10 cellular contexts compared by ENCODE assay signal in the genomic region with DNA sequence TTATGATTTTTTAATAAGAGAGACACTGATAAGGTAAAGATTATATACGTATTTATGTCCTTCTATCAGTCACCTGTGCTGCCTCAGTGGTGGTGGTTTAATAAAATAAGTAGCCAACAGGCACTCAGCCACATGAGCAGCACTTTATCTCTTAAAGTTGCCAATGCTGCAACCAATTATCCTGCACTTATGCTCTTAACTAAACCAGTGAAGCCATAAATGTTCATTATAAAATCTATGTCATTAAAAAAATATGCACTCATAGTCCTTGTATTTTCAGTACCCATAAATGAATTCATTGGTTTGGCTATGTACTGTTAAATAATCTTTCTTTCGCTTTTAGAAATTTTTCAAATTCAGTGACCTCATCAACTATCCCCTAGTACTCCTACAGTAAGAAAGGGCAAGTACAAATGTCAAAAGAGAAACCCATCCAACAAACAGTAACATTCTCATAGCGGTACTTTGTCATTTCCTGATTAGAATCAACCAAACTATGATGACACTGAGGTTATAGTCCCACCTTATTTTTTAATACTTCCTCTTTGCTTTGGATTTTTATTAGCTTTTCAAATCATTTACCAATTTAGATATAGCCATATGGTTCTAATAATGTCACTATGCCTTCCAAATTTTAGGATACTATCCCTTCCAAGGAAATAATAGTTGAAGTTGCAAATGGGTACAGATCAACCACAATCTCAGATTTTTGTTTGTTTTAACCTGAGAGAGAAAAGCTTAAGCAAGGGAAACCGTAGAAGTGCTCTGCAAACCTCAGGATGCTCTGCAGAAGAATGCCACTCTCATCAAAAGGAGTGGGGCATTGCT.
A peak's percentile ranks its signal among the peaks of the same experiment; 100 is the strongest.
DNase-seq lines count a peak whose midpoint lies in the region; ATAC-seq, FAIRE-seq and TF ChIP-seq lines count a peak whose summit lies in the region.
"Had no signal": no experiment of that assay in that cellular context is flagged by ENCODE, and none has a peak within 500 bp of the region (broad histone marks: within the 10 kb centered on the region; RNA-seq: fewer than 3 reads in every experiment).

No MANE protein-coding gene starts in this region.

- no peaks in the 10 kb centered on the region for H3K36me3 ChIP-seq in smooth muscle cell (ENCODE audit: low read depth)

- H3K27ac Mint-ChIP-seq in activated naive CD4-positive, alpha-beta T cell treated with anti-CD3 and anti-CD28 coated beads, Interleukin-2, amount 50 U/mL, for 72 hours = peak overlapping the region; percentile 30 to 66

- TF ChIP-seq CTCF in smooth muscle cell (IDR thresholded peaks at IDR 0.05; ENCODE audit: borderline replicate concordance, insufficient read depth, poor library complexity, severe bottlenecking) (no peak), D721Med (IDR thresholded peaks at IDR 0.05; ENCODE audit: insufficient read depth, missing control alignments) (no peak)

- 94% methylated on average over 4 of the region's 4 CpGs for WGBS in smooth muscle cell (ENCODE audit: low lambda C conversion rate)

- FAIRE-seq in D721Med (lab: Jason Lieb, UNC) = no peak
- FAIRE-seq: G401.6 had no signal

- peak; percentile 74 for ATAC-seq in GM19023 (IDR thresholded peaks at IDR 0.05; ENCODE audit: unreplicated experiment)
- ATAC-seq in HG03039 (IDR thresholded peaks at IDR 0.05; ENCODE audit: unreplicated experiment) = peak; percentile 81
- ATAC-seq in activated naive CD4-positive, alpha-beta T cell treated with anti-CD3 and anti-CD28 coated beads, Interleukin-2, amount 50 U/mL, for 72 hours = peak; percentile 88

- H3F3A ChIP-seq in smooth muscle cell (ENCODE audit: low read depth) = no peaks in the 10 kb centered on the region

- peaks cover 7% of the 10 kb centered on the region for H3K4me1 ChIP-seq in smooth muscle cell (ENCODE audit: low read depth)

- H3K9me3 Mint-ChIP-seq in activated naive CD4-positive, alpha-beta T cell treated with anti-CD3 and anti-CD28 coated beads, Interleukin-2, amount 50 U/mL, for 72 hours = no peaks in the 10 kb centered on the region

- H3K9me3 ChIP-seq in smooth muscle cell (replicated peaks; ENCODE audit: low read depth) = no peaks in the 10 kb centered on the region

- H3K27ac ChIP-seq in smooth muscle cell (ENCODE audit: low read depth) = no peak overlapping the region

- no peaks in the 10 kb centered on the region for H3K79me2 ChIP-seq in smooth muscle cell (ENCODE audit: low read depth)

- no peaks in the 10 kb centered on the region for H3K27me3 ChIP-seq in smooth muscle cell (ENCODE audit: low read depth)

- H3K36me3 Mint-ChIP-seq in activated naive CD4-positive, alpha-beta T cell treated with anti-CD3 and anti-CD28 coated beads, Interleukin-2, amount 50 U/mL, for 72 hours = peaks cover 0 to 15% of the 10 kb centered on the region in 2 donors

- H3K4me3 ChIP-seq in smooth muscle cell = no peak overlapping the region

- no peak overlapping the region for H3K4me2 ChIP-seq in smooth muscle cell

- H4K20me1 ChIP-seq in smooth muscle cell (ENCODE audit: low read depth) = peaks cover 4% of the 10 kb centered on the region

- DNase-seq in DMS79 (lab: John Stamatoyannopoulos, UW) = peak; percentile 75
- no peak for DNase-seq in activated naive CD4-positive, alpha-beta T cell treated with anti-CD3 and anti-CD28 coated beads, Interleukin-2, amount 50 U/mL, for 72 hours (ENCODE audit: low spot score in 2 of 2)
- no peak for DNase-seq in smooth muscle cell (lab: John Stamatoyannopoulos, UW; ENCODE audit: unreplicated experiment)
- DNase-seq in D721Med (ENCODE audit: insufficient read length, low spot score) = no peak
- no peak for DNase-seq in COLO668 (lab: John Stamatoyannopoulos, UW; ENCODE audit: unreplicated experiment)
- DNase-seq in 8988T = no peak
- DNase-seq: OCI-M1 had no signal

- no peak overlapping the region for H3K9ac ChIP-seq in smooth muscle cell (ENCODE audit: low read depth)

- no peak overlapping the region for H2AFZ ChIP-seq in smooth muscle cell (ENCODE audit: low read depth)
